1 cellular context compared by ENCODE assay signal in genomic region chr6:34200340-34200971, GRCh38.
TF ChIP-seq lines count a peak whose summit lies in the region.

No MANE protein-coding gene starts in this region.

TF ChIP-seq in K562, 482 proteins besides CTCF, POLR2A, EP300 and RAD21 (continued from another document and continues in another):
- TF ChIP-seq TOE1 (IDR thresholded peaks at IDR 0.05; ENCODE audit: borderline replicate concordance) (peak; percentile 93), TOE1 (CRISPR knock-in tag; IDR thresholded peaks at IDR 0.05; ENCODE audit: borderline replicate concordance, low read depth) (no peak), CHD4 (IDR thresholded peaks at IDR 0.05; ENCODE audit: insufficient read depth, insufficient replicate concordance, low read depth, low read length, poor library complexity, severe bottlenecking) (no peak), GABPA (tag; conservative IDR thresholded peaks at IDR 0.05; ENCODE audit: low read depth) (no peak), TAF1 (IDR thresholded peaks at IDR 0.05; ENCODE audit: control insufficient read depth, extremely low read depth, insufficient read depth, low read length, severe bottlenecking) (no peak), HDAC2 (IDR thresholded peaks at IDR 0.05) (0 out of 2 replicates have a peak, but pooled peaks have one; percentile 36), FOS (IDR thresholded peaks at IDR 0.05; ENCODE audit: extremely low read depth, insufficient read length) (no peak), YY1 (IDR thresholded peaks at IDR 0.05; ENCODE audit: borderline replicate concordance in 1 of 3, control insufficient read depth in 1 of 3, extremely low read depth in 1 of 3, insufficient read depth in 3 of 3, insufficient read length in 1 of 3, insufficient replicate concordance in 2 of 3, low read depth in 1 of 3, low read length in 2 of 3) (peak; percentile 67 to 93 (median 77)), ZNF24 (IDR thresholded peaks at IDR 0.05) (no peak), ARNT (IDR thresholded peaks at IDR 0.05) (no peak), SMAD1 (IDR thresholded peaks at IDR 0.05; ENCODE audit: low read depth, low read length, partially characterized antibody) (no peak), PHF21A (IDR thresholded peaks at IDR 0.05; ENCODE audit: borderline replicate concordance, low read depth) (no peak), ZNF444 (CRISPR knock-in tag; IDR thresholded peaks at IDR 0.05) (no peak), ZNF644 (tag; IDR thresholded peaks at IDR 0.05; ENCODE audit: low read depth) (no peak), CEBPG (CRISPR knock-in tag; IDR thresholded peaks at IDR 0.05) (0 out of 2 replicates have a peak, but pooled peaks have one; percentile 6), CEBPG (tag; conservative IDR thresholded peaks at IDR 0.05 in 1 of 2, IDR thresholded peaks at IDR 0.05 in 1 of 2) (no peak), ZNF134 (CRISPR knock-in tag; conservative IDR thresholded peaks at IDR 0.05) (no peak), SMAD4 (CRISPR knock-in tag; conservative IDR thresholded peaks at IDR 0.05) (0 out of 2 replicates have a peak, but pooled peaks have one; percentile 38), CBFA2T2 (conservative IDR thresholded peaks at IDR 0.05) (peak; percentile 80), CC2D1A (IDR thresholded peaks at IDR 0.05) (0 out of 2 replicates have a peak, but pooled peaks have one; percentile 50), RBM17 (IDR thresholded peaks at IDR 0.05; ENCODE audit: borderline replicate concordance, low read depth, low read length) (no peak), ZNF778 (CRISPR knock-in tag; IDR thresholded peaks at IDR 0.05) (no peak), CBX3 (IDR thresholded peaks at IDR 0.05; ENCODE audit: borderline replicate concordance in 1 of 2, low read length in 2 of 2) (peak in 1 of 2 experiments; percentile 75; a peak in 2 of 3 replicates), ZNF212 (CRISPR knock-in tag; IDR thresholded peaks at IDR 0.05) (no peak), ID3 (CRISPR knock-in tag; IDR thresholded peaks at IDR 0.05) (no peak), ID3 (tag; IDR thresholded peaks at IDR 0.05) (peak; percentile 93), ARID1B (IDR thresholded peaks at IDR 0.05) (no peak), DMBX1 (CRISPR knock-in tag; IDR thresholded peaks at IDR 0.05; ENCODE audit: borderline replicate concordance) (0 out of 2 replicates have a peak, but pooled peaks have one; percentile 50), GTF2F1 (IDR thresholded peaks at IDR 0.05; ENCODE audit: low read depth, low read length) (no peak), ZNF184 (CRISPR knock-in tag; IDR thresholded peaks at IDR 0.05) (no peak), NFRKB (IDR thresholded peaks at IDR 0.05; ENCODE audit: low read depth) (peak; percentile 74), PYGO2 (tag; IDR thresholded peaks at IDR 0.05) (peak; percentile 65; the same call in 1 of the 2 replicates), SMARCB1 (IDR thresholded peaks at IDR 0.05; ENCODE audit: insufficient read length, low read depth) (no peak), TSC22D4 (tag; IDR thresholded peaks at IDR 0.05) (no peak), SPI1 (IDR thresholded peaks at IDR 0.05; ENCODE audit: borderline replicate concordance, low read depth, low read length) (no peak), MAX (CRISPR knock-in tag; IDR thresholded peaks at IDR 0.05) (peak; percentile 37; the same call in 1 of the 2 replicates), JUND (IDR thresholded peaks at IDR 0.05; ENCODE audit: borderline replicate concordance, low read depth, low read length) (no peak), JUND (tag; IDR thresholded peaks at IDR 0.05; ENCODE audit: borderline replicate concordance, low read depth, low read length) (no peak), KDM1A (IDR thresholded peaks at IDR 0.05) (peak; percentile 19 to 37; a peak in 1 of 4 replicates), GTF2A2 (tag; IDR thresholded peaks at IDR 0.05) (peak; percentile 57; the same call in 1 of the 2 replicates), ZNF592 (IDR thresholded peaks at IDR 0.05) (peak; percentile 85)
- TF ChIP-seq, protein P1, sequence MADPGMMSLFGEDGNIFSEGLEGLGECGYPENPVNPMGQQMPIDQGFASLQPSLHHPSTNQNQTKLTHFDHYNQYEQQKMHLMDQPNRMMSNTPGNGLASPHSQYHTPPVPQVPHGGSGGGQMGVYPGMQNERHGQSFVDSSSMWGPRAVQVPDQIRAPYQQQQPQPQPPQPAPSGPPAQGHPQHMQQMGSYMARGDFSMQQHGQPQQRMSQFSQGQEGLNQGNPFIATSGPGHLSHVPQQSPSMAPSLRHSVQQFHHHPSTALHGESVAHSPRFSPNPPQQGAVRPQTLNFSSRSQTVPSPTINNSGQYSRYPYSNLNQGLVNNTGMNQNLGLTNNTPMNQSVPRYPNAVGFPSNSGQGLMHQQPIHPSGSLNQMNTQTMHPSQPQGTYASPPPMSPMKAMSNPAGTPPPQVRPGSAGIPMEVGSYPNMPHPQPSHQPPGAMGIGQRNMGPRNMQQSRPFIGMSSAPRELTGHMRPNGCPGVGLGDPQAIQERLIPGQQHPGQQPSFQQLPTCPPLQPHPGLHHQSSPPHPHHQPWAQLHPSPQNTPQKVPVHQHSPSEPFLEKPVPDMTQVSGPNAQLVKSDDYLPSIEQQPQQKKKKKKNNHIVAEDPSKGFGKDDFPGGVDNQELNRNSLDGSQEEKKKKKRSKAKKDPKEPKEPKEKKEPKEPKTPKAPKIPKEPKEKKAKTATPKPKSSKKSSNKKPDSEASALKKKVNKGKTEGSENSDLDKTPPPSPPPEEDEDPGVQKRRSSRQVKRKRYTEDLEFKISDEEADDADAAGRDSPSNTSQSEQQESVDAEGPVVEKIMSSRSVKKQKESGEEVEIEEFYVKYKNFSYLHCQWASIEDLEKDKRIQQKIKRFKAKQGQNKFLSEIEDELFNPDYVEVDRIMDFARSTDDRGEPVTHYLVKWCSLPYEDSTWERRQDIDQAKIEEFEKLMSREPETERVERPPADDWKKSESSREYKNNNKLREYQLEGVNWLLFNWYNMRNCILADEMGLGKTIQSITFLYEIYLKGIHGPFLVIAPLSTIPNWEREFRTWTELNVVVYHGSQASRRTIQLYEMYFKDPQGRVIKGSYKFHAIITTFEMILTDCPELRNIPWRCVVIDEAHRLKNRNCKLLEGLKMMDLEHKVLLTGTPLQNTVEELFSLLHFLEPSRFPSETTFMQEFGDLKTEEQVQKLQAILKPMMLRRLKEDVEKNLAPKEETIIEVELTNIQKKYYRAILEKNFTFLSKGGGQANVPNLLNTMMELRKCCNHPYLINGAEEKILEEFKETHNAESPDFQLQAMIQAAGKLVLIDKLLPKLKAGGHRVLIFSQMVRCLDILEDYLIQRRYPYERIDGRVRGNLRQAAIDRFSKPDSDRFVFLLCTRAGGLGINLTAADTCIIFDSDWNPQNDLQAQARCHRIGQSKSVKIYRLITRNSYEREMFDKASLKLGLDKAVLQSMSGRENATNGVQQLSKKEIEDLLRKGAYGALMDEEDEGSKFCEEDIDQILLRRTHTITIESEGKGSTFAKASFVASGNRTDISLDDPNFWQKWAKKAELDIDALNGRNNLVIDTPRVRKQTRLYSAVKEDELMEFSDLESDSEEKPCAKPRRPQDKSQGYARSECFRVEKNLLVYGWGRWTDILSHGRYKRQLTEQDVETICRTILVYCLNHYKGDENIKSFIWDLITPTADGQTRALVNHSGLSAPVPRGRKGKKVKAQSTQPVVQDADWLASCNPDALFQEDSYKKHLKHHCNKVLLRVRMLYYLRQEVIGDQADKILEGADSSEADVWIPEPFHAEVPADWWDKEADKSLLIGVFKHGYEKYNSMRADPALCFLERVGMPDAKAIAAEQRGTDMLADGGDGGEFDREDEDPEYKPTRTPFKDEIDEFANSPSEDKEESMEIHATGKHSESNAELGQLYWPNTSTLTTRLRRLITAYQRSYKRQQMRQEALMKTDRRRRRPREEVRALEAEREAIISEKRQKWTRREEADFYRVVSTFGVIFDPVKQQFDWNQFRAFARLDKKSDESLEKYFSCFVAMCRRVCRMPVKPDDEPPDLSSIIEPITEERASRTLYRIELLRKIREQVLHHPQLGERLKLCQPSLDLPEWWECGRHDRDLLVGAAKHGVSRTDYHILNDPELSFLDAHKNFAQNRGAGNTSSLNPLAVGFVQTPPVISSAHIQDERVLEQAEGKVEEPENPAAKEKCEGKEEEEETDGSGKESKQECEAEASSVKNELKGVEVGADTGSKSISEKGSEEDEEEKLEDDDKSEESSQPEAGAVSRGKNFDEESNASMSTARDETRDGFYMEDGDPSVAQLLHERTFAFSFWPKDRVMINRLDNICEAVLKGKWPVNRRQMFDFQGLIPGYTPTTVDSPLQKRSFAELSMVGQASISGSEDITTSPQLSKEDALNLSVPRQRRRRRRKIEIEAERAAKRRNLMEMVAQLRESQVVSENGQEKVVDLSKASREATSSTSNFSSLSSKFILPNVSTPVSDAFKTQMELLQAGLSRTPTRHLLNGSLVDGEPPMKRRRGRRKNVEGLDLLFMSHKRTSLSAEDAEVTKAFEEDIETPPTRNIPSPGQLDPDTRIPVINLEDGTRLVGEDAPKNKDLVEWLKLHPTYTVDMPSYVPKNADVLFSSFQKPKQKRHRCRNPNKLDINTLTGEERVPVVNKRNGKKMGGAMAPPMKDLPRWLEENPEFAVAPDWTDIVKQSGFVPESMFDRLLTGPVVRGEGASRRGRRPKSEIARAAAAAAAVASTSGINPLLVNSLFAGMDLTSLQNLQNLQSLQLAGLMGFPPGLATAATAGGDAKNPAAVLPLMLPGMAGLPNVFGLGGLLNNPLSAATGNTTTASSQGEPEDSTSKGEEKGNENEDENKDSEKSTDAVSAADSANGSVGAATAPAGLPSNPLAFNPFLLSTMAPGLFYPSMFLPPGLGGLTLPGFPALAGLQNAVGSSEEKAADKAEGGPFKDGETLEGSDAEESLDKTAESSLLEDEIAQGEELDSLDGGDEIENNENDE (IDR thresholded peaks at IDR 0.05; ENCODE audit: low read depth, low read length) = no peak
- TF ChIP-seq, protein P2, sequence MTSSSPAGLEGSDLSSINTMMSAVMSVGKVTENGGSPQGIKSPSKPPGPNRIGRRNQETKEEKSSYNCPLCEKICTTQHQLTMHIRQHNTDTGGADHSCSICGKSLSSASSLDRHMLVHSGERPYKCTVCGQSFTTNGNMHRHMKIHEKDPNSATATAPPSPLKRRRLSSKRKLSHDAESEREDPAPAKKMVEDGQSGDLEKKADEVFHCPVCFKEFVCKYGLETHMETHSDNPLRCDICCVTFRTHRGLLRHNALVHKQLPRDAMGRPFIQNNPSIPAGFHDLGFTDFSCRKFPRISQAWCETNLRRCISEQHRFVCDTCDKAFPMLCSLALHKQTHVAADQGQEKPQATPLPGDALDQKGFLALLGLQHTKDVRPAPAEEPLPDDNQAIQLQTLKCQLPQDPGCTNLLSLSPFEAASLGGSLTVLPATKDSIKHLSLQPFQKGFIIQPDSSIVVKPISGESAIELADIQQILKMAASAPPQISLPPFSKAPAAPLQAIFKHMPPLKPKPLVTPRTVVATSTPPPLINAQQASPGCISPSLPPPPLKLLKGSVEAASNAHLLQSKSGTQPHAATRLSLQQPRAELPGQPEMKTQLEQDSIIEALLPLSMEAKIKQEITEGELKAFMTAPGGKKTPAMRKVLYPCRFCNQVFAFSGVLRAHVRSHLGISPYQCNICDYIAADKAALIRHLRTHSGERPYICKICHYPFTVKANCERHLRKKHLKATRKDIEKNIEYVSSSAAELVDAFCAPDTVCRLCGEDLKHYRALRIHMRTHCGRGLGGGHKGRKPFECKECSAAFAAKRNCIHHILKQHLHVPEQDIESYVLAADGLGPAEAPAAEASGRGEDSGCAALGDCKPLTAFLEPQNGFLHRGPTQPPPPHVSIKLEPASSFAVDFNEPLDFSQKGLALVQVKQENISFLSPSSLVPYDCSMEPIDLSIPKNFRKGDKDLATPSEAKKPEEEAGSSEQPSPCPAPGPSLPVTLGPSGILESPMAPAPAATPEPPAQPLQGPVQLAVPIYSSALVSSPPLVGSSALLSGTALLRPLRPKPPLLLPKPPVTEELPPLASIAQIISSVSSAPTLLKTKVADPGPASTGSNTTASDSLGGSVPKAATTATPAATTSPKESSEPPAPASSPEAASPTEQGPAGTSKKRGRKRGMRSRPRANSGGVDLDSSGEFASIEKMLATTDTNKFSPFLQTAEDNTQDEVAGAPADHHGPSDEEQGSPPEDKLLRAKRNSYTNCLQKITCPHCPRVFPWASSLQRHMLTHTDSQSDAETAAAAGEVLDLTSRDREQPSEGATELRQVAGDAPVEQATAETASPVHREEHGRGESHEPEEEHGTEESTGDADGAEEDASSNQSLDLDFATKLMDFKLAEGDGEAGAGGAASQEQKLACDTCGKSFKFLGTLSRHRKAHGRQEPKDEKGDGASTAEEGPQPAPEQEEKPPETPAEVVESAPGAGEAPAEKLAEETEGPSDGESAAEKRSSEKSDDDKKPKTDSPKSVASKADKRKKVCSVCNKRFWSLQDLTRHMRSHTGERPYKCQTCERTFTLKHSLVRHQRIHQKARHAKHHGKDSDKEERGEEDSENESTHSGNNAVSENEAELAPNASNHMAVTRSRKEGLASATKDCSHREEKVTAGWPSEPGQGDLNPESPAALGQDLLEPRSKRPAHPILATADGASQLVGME (CRISPR knock-in tag; IDR thresholded peaks at IDR 0.05) = no peak
